ENCODE assay signal across 8 cellular contexts in the genomic region with DNA sequence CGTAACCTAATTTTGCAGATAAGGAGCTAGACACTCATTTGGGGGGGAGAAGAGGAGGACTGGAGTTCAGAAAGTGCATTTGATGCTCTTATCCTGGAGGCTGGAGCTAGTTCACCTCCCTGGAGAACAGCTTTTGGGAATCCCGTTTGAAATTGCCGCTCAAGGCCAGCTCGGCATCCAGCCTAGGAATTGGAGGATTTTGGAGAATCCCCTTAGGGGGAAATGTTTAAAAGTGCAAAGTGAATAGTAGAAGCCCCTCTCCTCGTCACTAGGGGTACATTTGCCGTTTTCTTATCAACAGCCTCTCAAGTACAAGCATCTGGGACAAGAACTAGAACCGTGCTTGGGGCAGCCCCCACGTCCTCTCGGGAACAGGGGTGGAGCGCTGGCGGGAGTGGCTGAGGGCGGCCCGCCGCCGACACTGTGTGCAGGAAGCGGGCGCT. TPM values are rescaled to one million over a fixed set of nuclear protein-coding genes. Genes with fewer than 3 reads are reported as not detected.
DNase-seq lines count a peak whose midpoint lies in the region; ATAC-seq and TF ChIP-seq lines count a peak whose summit lies in the region.

No MANE protein-coding gene starts in this region.

- H3K79me2 ChIP-seq in PC-9 (ENCODE audit: low read depth): peaks cover 37% of the 10 kb centered on the region

- ATAC-seq in HG02870 (IDR thresholded peaks at IDR 0.05; ENCODE audit: unreplicated experiment): peak; percentile 33

- H3K27me3 ChIP-seq in PC-9 (ENCODE audit: insufficient read depth, low read depth): no peaks in the 10 kb centered on the region
- H3K27me3 ChIP-seq in kidney epithelial cell (ENCODE audit: control insufficient read depth, insufficient read depth, low read length): no peaks in the 10 kb centered on the region

- H3K4me3 Mint-ChIP-seq in MCF 10A (ENCODE audit: unreplicated experiment): peak overlapping the region; percentile 85

- H3K4me3 ChIP-seq in PC-9 (peak overlapping the region; percentile 88), kidney epithelial cell (ENCODE audit: low read depth, low read length) (peak overlapping the region; percentile 82)

- H3K27ac Mint-ChIP-seq in MCF 10A (ENCODE audit: low read depth, unreplicated experiment): peak overlapping the region; percentile 95

- no peaks in the 10 kb centered on the region for H3K9me2 ChIP-seq in PC-9 (ENCODE audit: insufficient read depth)

- POLR2A ChIA-PET in PC-9 (lab: Charles Lee; ENCODE audit: unreplicated experiment): interaction anchor here (0.7 to 2.1 kb wide), 2 partner anchors 28 to 81 kb away, joined by 4 to 16 read pairs; a partner anchor contains a TSS
- POLR2A ChIA-PET in MCF 10A (lab: Yijun Ruan, JAX): interaction anchor here (0.6 to 2.9 kb wide), 20 partner anchors 10 to 818 kb away, joined by 3 to 78 read pairs (median 5); a partner anchor contains a TSS

- peak overlapping the region; percentile 93 for H3K4me2 ChIP-seq in PC-9

- peaks cover 30% of the 10 kb centered on the region for H3K4me1 Mint-ChIP-seq in MCF 10A (ENCODE audit: insufficient read depth, unreplicated experiment)

- H2AFZ ChIP-seq in PC-9: peak overlapping the region; percentile 96

- no peaks in the 10 kb centered on the region for H3K9me3 Mint-ChIP-seq in MCF 10A (ENCODE audit: unreplicated experiment)

- H3K27ac ChIP-seq in PC-9: peak overlapping the region; percentile 84

- intact Hi-C loops in PC-9 (cut with micrococcal nuclease; ENCODE audit: unreplicated experiment): loop anchor here (1.0 to 10.0 kb wide), 3 partner anchors 27 to 412 kb away; a partner anchor contains a TSS
- intact Hi-C loops in MCF 10A (cut with micrococcal nuclease): no loop called here

- no peaks in the 10 kb centered on the region for H3K27me3 Mint-ChIP-seq in MCF 10A (ENCODE audit: insufficient read depth, unreplicated experiment)

- H3K36me3 ChIP-seq in PC-9 (ENCODE audit: low read depth): no peaks in the 10 kb centered on the region; the same call in 1 of the 2 replicates
- no peaks in the 10 kb centered on the region for H3K36me3 ChIP-seq in kidney epithelial cell (ENCODE audit: control insufficient read depth, insufficient read depth, low read length)

- H3K9me3 ChIP-seq in PC-9 (ENCODE audit: insufficient read depth, low read depth): no peaks in the 10 kb centered on the region

- BruUV-seq in PC-9 (replicated peaks; lab: Mats Ljungman, UMichigan) (TSS peak; percentile 77), MCF 10A (replicated peaks; lab: Mats Ljungman, UMichigan) (no TSS peak)

- TF ChIP-seq CTCF in PC-9 (conservative IDR thresholded peaks at IDR 0.05): no peak
- no peak for TF ChIP-seq CTCF in MCF 10A (IDR thresholded peaks at IDR 0.05; ENCODE audit: unreplicated experiment)
- TF ChIP-seq CTCF in kidney epithelial cell (IDR thresholded peaks at IDR 0.05; ENCODE audit: insufficient read depth, low read length, poor library complexity, severe bottlenecking): no peak

- DNase-seq in SIG-M5 treated with dmso at 0.1 percent for 504 hours (lab: John Stamatoyannopoulos, UW; ENCODE audit: unreplicated experiment): peak; percentile 55
- no peak for DNase-seq in SIG-M5 (lab: John Stamatoyannopoulos, UW)
- no peak for DNase-seq in PC-9
- DNase-seq in MCF 10A (ENCODE audit: unreplicated experiment): no peak
- DNase-seq in kidney epithelial cell (ENCODE audit: low read depth): no peak
- peak; percentile 18 for DNase-seq in stimulated activated CD8-positive, alpha-beta memory T cell treated with anti-CD3 and anti-CD28 coated beads, Interleukin-15, amount 100 ng/mL, for 1 hour (ENCODE audit: low read depth)
- no peak for DNase-seq in NCI-H1048 (lab: John Stamatoyannopoulos, UW)

- CTCF ChIA-PET in PC-9 (lab: Charles Lee): no interaction called here
- CTCF ChIA-PET in MCF 10A (lab: Yijun Ruan, JAX): interaction anchor here (0.6 to 1.9 kb wide), 11 partner anchors 16 to 207 kb away, joined by 3 to 7 read pairs (median 4); no protein-coding TSS in a partner anchor

- peaks cover 12% of the 10 kb centered on the region for H3K36me3 Mint-ChIP-seq in MCF 10A (ENCODE audit: insufficient read depth, unreplicated experiment)

- H3K4me1 ChIP-seq in PC-9 (replicated peaks; ENCODE audit: insufficient read depth): peaks cover 24% of the 10 kb centered on the region

- H3F3A ChIP-seq in PC-9 (ENCODE audit: insufficient read depth, low read depth): peaks cover 32% of the 10 kb centered on the region

- peaks cover 15% of the 10 kb centered on the region; the same call in 1 of the 2 replicates for H4K20me1 ChIP-seq in PC-9 (ENCODE audit: insufficient read depth)

RNA-seq across cellular contexts. Expression of a gene that starts 1.3 kb away (rescaled TPM):
- total RNA-seq in PC-9 (2021): 72.3 and 72.7 TPM in 2 replicates
- 52.3 and 60.5 TPM in 2 replicates for total RNA-seq in MCF 10A (2022)
- total RNA-seq in kidney epithelial cell: 82.5 and 92.4 TPM in 2 replicates

RNA-seq across cellular contexts. Expression of a gene that starts 6.7 kb away (rescaled TPM):
- total RNA-seq in PC-9 (2021) (0.70 and 0.73 TPM in 2 replicates), MCF 10A (2022) (0.79 and 2.1 TPM in 2 replicates), kidney epithelial cell (0.62 and 2.6 TPM in 2 replicates)

Comparison
In these comparisons a context has a peak if more than half of its experiments do, and no peak if none do; other contexts are left out.
1. DNase-seq: peak in SIG-M5 treated with dmso at 0.1 percent for 504 hours (single experiment) and stimulated activated CD8-positive, alpha-beta memory T cell treated with anti-CD3 and anti-CD28 coated beads, Interleukin-15, amount 100 ng/mL, for 1 hour (single experiment); none in SIG-M5 (single experiment), PC-9 (0 of 2), MCF 10A (single experiment), kidney epithelial cell (single experiment) and NCI-H1048 (single experiment).